Comparison of ENCODE assay signal across 8 cellular contexts in the genomic region with DNA sequence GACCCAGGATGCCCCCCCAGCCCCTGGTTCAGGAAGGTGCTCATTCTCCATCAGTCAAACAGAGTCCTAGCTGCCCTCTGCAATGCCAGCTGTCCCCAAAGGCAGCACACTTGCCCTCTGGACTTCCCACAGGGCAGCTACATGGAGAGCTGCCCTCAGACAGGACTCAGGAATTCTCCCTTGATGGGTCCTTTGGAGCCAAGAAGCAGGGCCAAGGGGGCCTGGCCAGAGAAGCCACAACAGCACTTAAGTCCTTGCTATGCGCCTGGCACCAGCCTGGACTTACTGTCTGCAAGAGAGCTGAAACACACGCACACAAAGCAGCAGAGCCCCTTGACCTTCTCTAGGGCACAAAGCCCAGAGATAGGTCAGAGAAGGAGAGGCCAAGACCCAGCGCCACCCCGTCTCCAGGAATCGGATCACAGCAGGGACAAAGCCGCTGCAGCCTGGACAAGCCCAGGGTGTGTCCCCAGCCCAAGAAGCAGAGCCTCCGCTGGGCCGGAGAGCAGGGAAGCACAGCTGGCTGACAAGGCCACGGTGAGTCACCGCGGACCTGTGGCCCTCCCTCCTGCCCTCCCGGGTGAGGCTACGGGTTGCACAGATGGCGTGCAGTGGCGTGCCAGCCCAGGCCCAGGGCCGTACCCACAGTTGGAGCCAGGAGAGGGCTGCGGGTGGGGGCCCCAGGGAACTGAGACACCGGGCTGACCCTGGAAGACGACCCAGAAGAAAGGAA. TPM values are rescaled to one million over a fixed set of nuclear protein-coding genes. Genes with fewer than 3 reads are reported as not detected.
DNase-seq lines count a peak whose midpoint lies in the region; ATAC-seq and TF ChIP-seq lines count a peak whose summit lies in the region.

No MANE protein-coding gene starts in this region.

- H3K9me3 ChIP-seq in prostate gland: no peaks in the 10 kb centered on the region

- ATAC-seq in GM18517 (IDR thresholded peaks at IDR 0.05; ENCODE audit: unreplicated experiment) (peak; percentile 38), Right ventricle myocardium inferior (peak; percentile 8), HG03045 (IDR thresholded peaks at IDR 0.05; ENCODE audit: unreplicated experiment) (no peak), HG02763 (IDR thresholded peaks at IDR 0.05; ENCODE audit: unreplicated experiment) (no peak)
- ATAC-seq in activated T-cell treated with anti-CD3 and anti-CD28 coated beads, Interleukin-2, amount 50 U/mL, for 4 hours: peak in 1 of 2 donors; percentile 8

- no peak overlapping the region for H3K4me3 ChIP-seq in prostate gland

- H3K27me3 ChIP-seq in prostate gland (replicated peaks; ENCODE audit: insufficient read depth): no peaks in the 10 kb centered on the region

- peak overlapping the region; percentile 62 to 70 for H3K27ac ChIP-seq in prostate gland

- H3K4me1 Mint-ChIP-seq in activated T-cell treated with anti-CD3 and anti-CD28 coated beads, Interleukin-2, amount 50 U/mL, for 4 hours (ENCODE audit: low read depth): peaks cover 11% of the 10 kb centered on the region

- H3K27me3 Mint-ChIP-seq in activated T-cell treated with anti-CD3 and anti-CD28 coated beads, Interleukin-2, amount 50 U/mL, for 4 hours (ENCODE audit: low read depth): peaks cover 16% of the 10 kb centered on the region

- 11% methylated on average over 19 of the region's 19 CpGs for WGBS in prostate gland

- intact Hi-C loops in Right ventricle myocardium inferior (cut with DNase I) (loop anchor here (1.0 kb wide), 2 partner anchors 184 to 464 kb away; no protein-coding TSS in a partner anchor), prostate gland (cut with DNase I) (loop anchor here (1.0 to 5.0 kb wide), 3 partner anchors 136 to 464 kb away; partner anchors contain the start of gene ARF1)

- peak overlapping the region; percentile 55 for H3K4me3 Mint-ChIP-seq in activated T-cell treated with anti-CD3 and anti-CD28 coated beads, Interleukin-2, amount 50 U/mL, for 4 hours

- H3K9me3 Mint-ChIP-seq in activated T-cell treated with anti-CD3 and anti-CD28 coated beads, Interleukin-2, amount 50 U/mL, for 4 hours: no peaks in the 10 kb centered on the region

- TF ChIP-seq POLR2A in prostate gland (IDR thresholded peaks at IDR 0.05): peak; percentile 29

- DNase-seq in AG20443 (ENCODE audit: low spot score) (peak; percentile 92), HS-27A (ENCODE audit: low read depth) (peak; percentile 45), Right ventricle myocardium inferior (ENCODE audit: missing footprints) (peak; percentile 74), prostate gland (ENCODE audit: low spot score) (peak; percentile 36)
- no peak for DNase-seq in activated T-cell treated with anti-CD3 and anti-CD28 coated beads, Interleukin-2, amount 50 U/mL, for 4 hours

- peaks cover 13% of the 10 kb centered on the region for H3K4me1 ChIP-seq in prostate gland (replicated peaks)

- TF ChIP-seq CTCF in prostate gland (IDR thresholded peaks at IDR 0.05): no peak

- no peaks in the 10 kb centered on the region for H3K36me3 Mint-ChIP-seq in activated T-cell treated with anti-CD3 and anti-CD28 coated beads, Interleukin-2, amount 50 U/mL, for 4 hours (ENCODE audit: insufficient read depth)

- H3K36me3 ChIP-seq in prostate gland: no peaks in the 10 kb centered on the region

RNA-seq across cellular contexts. Expression of gene WNT9A, which starts 1.7 kb away (rescaled TPM):
- total RNA-seq in activated T-cell treated with anti-CD3 and anti-CD28 coated beads, Interleukin-2, amount 50 U/mL, for 4 hours: under 1 TPM; 0.05 to 0.08 (median 0.05) TPM
- total RNA-seq in Right ventricle myocardium inferior (0.73 TPM), prostate gland (1 to 10 TPM; 1.4 to 2.0 TPM)

Comparison
In these comparisons a context has a peak if more than half of its experiments do, and no peak if none do; other contexts are left out.
1. ATAC-seq: peak in GM18517 (single experiment) and Right ventricle myocardium inferior (single experiment); none in HG03045 (single experiment) and HG02763 (single experiment).